8 cellular contexts compared by ENCODE assay signal in genomic region chr4:6199344-6199921, GRCh38. TPM values are rescaled to one million over a fixed set of nuclear protein-coding genes. Genes with fewer than 3 reads are reported as not detected.
A peak's percentile ranks its signal among the peaks of the same experiment; 100 is the strongest.
DNase-seq lines count a peak whose midpoint lies in the region; TF ChIP-seq lines count a peak whose summit lies in the region.
"Had no signal": no experiment of that assay in that cellular context is flagged by ENCODE, and none has a peak within 500 bp of the region (broad histone marks: within the 10 kb centered on the region; RNA-seq: fewer than 3 reads in every experiment).

No MANE protein-coding gene starts in this region.

- 0 to 1% methylated on average over 10 to 59 of the region's 60 CpGs for WGBS in endodermal cell (ENCODE audit: insufficient coverage in 1 of 2, insufficient read length in 1 of 2), 2 experiments

- H3K27me3 ChIP-seq in endodermal cell (ENCODE audit: control insufficient read depth, insufficient read depth, low read length, poor library complexity, severe bottlenecking) = no peaks in the 10 kb centered on the region

- TF ChIP-seq CTCF in GM13977 (IDR thresholded peaks at IDR 0.05; ENCODE audit: extremely low read depth, insufficient read depth, missing control alignments) (no peak), endodermal cell (conservative IDR thresholded peaks at IDR 0.05) (no peak)

- H3K4me1 Mint-ChIP-seq in endodermal cell = peaks cover 38% of the 10 kb centered on the region

- no peaks in the 10 kb centered on the region for H3K36me3 ChIP-seq in endodermal cell (ENCODE audit: control insufficient read depth, insufficient read depth, low read length)

- peak overlapping the region; percentile 87 for H3K27ac Mint-ChIP-seq in endodermal cell

- peaks cover 14% of the 10 kb centered on the region for H3K4me1 ChIP-seq in endodermal cell (ENCODE audit: control insufficient read depth, insufficient read depth, low read length)

- no peaks in the 10 kb centered on the region for H3K9me3 ChIP-seq in endodermal cell (ENCODE audit: control insufficient read depth, low read length)

- in situ Hi-C loops in GM13977 (cut with MboI; ENCODE audit: low pct_unique_long_range_greater_than_20kb, low sequenced_read_pairs, unreplicated experiment) = no loop called here

- DNase-seq in GM13977 (ENCODE audit: low spot score) (peak; percentile 58), T-helper 22 cell (ENCODE audit: low read depth) (peak; percentile 43), endodermal cell (no peak), NCI-H2196 (lab: John Stamatoyannopoulos, UW; ENCODE audit: unreplicated experiment) (no peak), UCSD-AML1 (lab: John Stamatoyannopoulos, UW; ENCODE audit: unreplicated experiment) (no peak), middle frontal gyrus (ENCODE audit: extremely low spot score, low spot score) (no peak)
- DNase-seq in stimulated activated CD4-positive, alpha-beta T cell treated with anti-CD3 and anti-CD28 coated beads, Interleukin-4, amount 100 ng/mL, for 1 hour = peak; percentile 19

- peak overlapping the region; percentile 80 for H3K4me3 ChIP-seq in endodermal cell (ENCODE audit: low read length)

- peak overlapping the region; percentile 75 for H3K4me3 Mint-ChIP-seq in endodermal cell

- H3K27me3 Mint-ChIP-seq in endodermal cell (ENCODE audit: insufficient read depth) = peaks cover 10% of the 10 kb centered on the region

- peak overlapping the region; percentile 3 for H3K9ac ChIP-seq in endodermal cell (ENCODE audit: extremely low read depth, low read length, poor library complexity, severe bottlenecking)

- H3K36me3 Mint-ChIP-seq in endodermal cell (ENCODE audit: low read depth) = peaks cover 7% of the 10 kb centered on the region

- H3K9me3 Mint-ChIP-seq in endodermal cell = peaks cover 7% of the 10 kb centered on the region

- H3K27ac ChIP-seq in endodermal cell (ENCODE audit: low read depth, low read length) = no peak overlapping the region

RNA-seq across cellular contexts. Expression of gene JAKMIP1, which starts 0.9 kb away (rescaled TPM):
- 10 to 100 TPM; 10.4 to 11.2 TPM for total RNA-seq in endodermal cell
- polyA plus RNA-seq in endodermal cell (2013, experiment 1 of 2) = 2.0 TPM
- polyA plus RNA-seq in endodermal cell (2013, experiment 2 of 2) = 3.6 TPM
- total RNA-seq: lung microvascular endothelial cell had no signal

Comparison
In these comparisons a context has a peak if more than half of its experiments do, and no peak if none do; other contexts are left out.
1. DNase-seq: peak in GM13977 (single experiment), T-helper 22 cell (single experiment) and stimulated activated CD4-positive, alpha-beta T cell treated with anti-CD3 and anti-CD28 coated beads, Interleukin-4, amount 100 ng/mL, for 1 hour (single experiment); none in endodermal cell (single experiment), NCI-H2196 (single experiment), UCSD-AML1 (single experiment) and middle frontal gyrus (single experiment).